Comparison of ENCODE assay signal across 16 cellular contexts in genomic region chrX:67585401-67585800, GRCh38. TPM values are rescaled to one million over a fixed set of nuclear protein-coding genes. Genes with fewer than 3 reads are reported as not detected.
DNase-seq lines count a peak whose midpoint lies in the region; ATAC-seq and TF ChIP-seq lines count a peak whose summit lies in the region.
"Had no signal": no experiment of that assay in that cellular context is flagged by ENCODE, and none has a peak within 500 bp of the region (broad histone marks: within the 10 kb centered on the region; RNA-seq: fewer than 3 reads in every experiment).

No MANE protein-coding gene starts in this region.

- H3K27me3 ChIP-seq in foreskin keratinocyte, result no peaks in the 10 kb centered on the region

- H3K4me3 ChIP-seq in epithelial cell of esophagus (ENCODE audit: low read length), result no peak overlapping the region

- H3K4me1 ChIP-seq in foreskin keratinocyte, result no peaks in the 10 kb centered on the region

- no peak overlapping the region for H3K27ac ChIP-seq in foreskin keratinocyte

- TF ChIP-seq CTCF in epithelial cell of esophagus (IDR thresholded peaks at IDR 0.05; ENCODE audit: insufficient read depth, low read depth, low read length, missing control alignments), result no peak
- no peak for TF ChIP-seq CTCF in foreskin keratinocyte (conservative IDR thresholded peaks at IDR 0.05)

- DNase-seq in amniotic epithelial cell (ENCODE audit: low read depth) (peak; percentile 7), epithelial cell of esophagus (ENCODE audit: low read depth) (peak; percentile 77), foreskin keratinocyte (peak; percentile 27 to 62), NCI-H345 treated with DMSO at 0.1 percent for 48 hours (lab: John Stamatoyannopoulos, UW; ENCODE audit: unreplicated experiment) (no peak), NCI-H2107 (lab: John Stamatoyannopoulos, UW) (no peak), NCI-H1417 treated with DMSO at 0.1 percent for 48 hours (lab: John Stamatoyannopoulos, UW) (no peak)
- DNase-seq: CD8-positive, alpha-beta T cell; COR-L47; DMS153; DMS79 treated with DMSO at 0.1 percent for 48 hours; EL; GOT3; H9 had no signal

- ATAC-seq in foreskin keratinocyte (peak; percentile 40), HG03139 (IDR thresholded peaks at IDR 0.05; ENCODE audit: unreplicated experiment) (no peak)
- ATAC-seq: CD8-positive, alpha-beta T cell; HepG2 had no signal

RNA-seq across cellular contexts. Expression of gene AR, which starts 41.6 kb away (rescaled TPM):
- total RNA-seq in foreskin keratinocyte, result 0.03 and 0.04 TPM in 2 replicates
- polyA plus RNA-seq in foreskin keratinocyte, result not detected in 2 replicates
- total RNA-seq: CD8-positive, alpha-beta T cell; HepG2 had no signal
- polyA plus RNA-seq: CD14-positive monocyte, HepG2 had no signal

Comparison
In these comparisons a context has a peak if more than half of its experiments do, and no peak if none do; other contexts are left out.
1. DNase-seq: peak in amniotic epithelial cell (single experiment), epithelial cell of esophagus (single experiment) and foreskin keratinocyte (2 of 2); none in NCI-H345 treated with DMSO at 0.1 percent for 48 hours (single experiment), NCI-H2107 (single experiment) and NCI-H1417 treated with DMSO at 0.1 percent for 48 hours (single experiment).